ENCODE assay signal across 7 cellular contexts in genomic region chr10:1048349-1048731, GRCh38. TPM values are rescaled to one million over a fixed set of nuclear protein-coding genes. Genes with fewer than 3 reads are reported as not detected.
DNase-seq lines count a peak whose midpoint lies in the region; ATAC-seq and TF ChIP-seq lines count a peak whose summit lies in the region.

No MANE protein-coding gene starts in this region.

- H3K9me3 ChIP-seq in IMR-90 (ENCODE audit: control insufficient read depth, insufficient read depth, low read length): no peaks in the 10 kb centered on the region
- no peaks in the 10 kb centered on the region for H3K9me3 ChIP-seq in iPS-20b (ENCODE audit: insufficient read depth, low read depth, low read length)
- H3K9me3 ChIP-seq in spleen: no peaks in the 10 kb centered on the region

- H3K4ac ChIP-seq in IMR-90 (ENCODE audit: low read depth, low read length): peak overlapping the region; percentile 80

- peaks cover 28 to 77% of the 10 kb centered on the region in 2 experiments for H3K79me1 ChIP-seq in IMR-90 (ENCODE audit: low read depth in 1 of 2, low read length in 2 of 2)

- peak overlapping the region in 1 of 2 experiments; percentile 20; a peak in 1 of 4 replicates for H4K8ac ChIP-seq in IMR-90 (ENCODE audit: low read depth in 2 of 2, low read length in 2 of 2)

- peak overlapping the region; percentile 97 for H2AK9ac ChIP-seq in IMR-90 (replicated peaks; ENCODE audit: low read depth, low read length, poor library complexity)

- in situ Hi-C loops in IMR-90 (cut with MboI; ENCODE audit: low sequenced_read_pairs): no loop called here
- in situ Hi-C loops in astrocyte of the spinal cord (cut with HindIII; ENCODE audit: low sequenced_read_pairs): no loop called here

- ATAC-seq in GM19395 (IDR thresholded peaks at IDR 0.05; ENCODE audit: unreplicated experiment): peak; percentile 12
- ATAC-seq in IMR-90 (ENCODE audit: low read depth): peak; percentile 16

- H2BK20ac ChIP-seq in IMR-90 (ENCODE audit: low read depth, low read length): no peak overlapping the region

- 0 out of 2 replicates have a peak overlapping the region, but pooled peaks have one; percentile 36 for H3K56ac ChIP-seq in IMR-90 (ENCODE audit: extremely low read depth, insufficient read depth, low read length)

- H3K4me3 ChIP-seq in IMR-90 (ENCODE audit: insufficient read depth, low read depth, low read length) (peak overlapping the region; percentile 50), astrocyte of the spinal cord (ENCODE audit: low read depth, low read length) (peak overlapping the region; percentile 80), iPS-20b (ENCODE audit: low read length) (peak overlapping the region; percentile 94), spleen (peak overlapping the region; percentile 54 to 91 (median 68))

- DNase-seq in IMR-90 (peak; percentile 57), astrocyte of the spinal cord (ENCODE audit: low read depth, low spot score) (no peak), spleen (peak; percentile 92), GM19238 (ENCODE audit: insufficient read length, low spot score) (no peak), AML-193 (lab: John Stamatoyannopoulos, UW) (no peak)

- TSS peak; percentile 23 for BruUV-seq in IMR-90 (replicated peaks; lab: Mats Ljungman, UMichigan)

- 1% methylated on average over 24 of the region's 37 CpGs; no CpG with 5 or more reads in 1 of the 2 experiments for WGBS in IMR-90 (ENCODE audit: extremely low coverage in 2 of 2, insufficient read length in 1 of 2), 2 experiments
- WGBS in spleen, 5 donors: 0 to 1% (median 0%) methylated on average over 36 to 37 of the region's 37 CpGs

- H4K20me1 ChIP-seq in IMR-90 (ENCODE audit: insufficient read depth, low read length): peaks cover 34% of the 10 kb centered on the region

- peaks cover 10% of the 10 kb centered on the region; the same call in 1 of the 2 replicates for H3K9me1 ChIP-seq in IMR-90 (ENCODE audit: insufficient read depth, low read length)

- peak overlapping the region; percentile 99 for H2AFZ ChIP-seq in IMR-90 (replicated peaks; ENCODE audit: low read length, poor library complexity)

- H2BK15ac ChIP-seq in IMR-90 (ENCODE audit: low read depth, low read length): no peak overlapping the region

- H3K36me3 ChIP-seq in IMR-90 (ENCODE audit: control insufficient read depth, insufficient read depth, low read length): peaks cover 4% of the 10 kb centered on the region
- peaks cover 52% of the 10 kb centered on the region for H3K36me3 ChIP-seq in iPS-20b (ENCODE audit: insufficient read depth, low read depth, low read length)
- H3K36me3 ChIP-seq in spleen: peaks cover 0 to 30% (median 15%) of the 10 kb centered on the region in 6 donors

- peaks cover 5% of the 10 kb centered on the region for H3K4me1 ChIP-seq in IMR-90 (ENCODE audit: control insufficient read depth, insufficient read depth, low read length)
- peaks cover 3% of the 10 kb centered on the region; the same call in 1 of the 2 replicates for H3K4me1 ChIP-seq in iPS-20b (ENCODE audit: insufficient read depth, low read length)
- H3K4me1 ChIP-seq in spleen: peaks cover 37 to 79% (median 64%) of the 10 kb centered on the region in 6 donors

- H3K18ac ChIP-seq in IMR-90 (ENCODE audit: low read depth, low read length): no peak overlapping the region

- H2AK5ac ChIP-seq in IMR-90 (ENCODE audit: low read depth, low read length): peak overlapping the region; percentile 42; the same call in 1 of the 2 replicates

- TF ChIP-seq RAD21 in IMR-90 (IDR thresholded peaks at IDR 0.05; ENCODE audit: low read length): no peak

- H3K27ac ChIP-seq in IMR-90 (ENCODE audit: insufficient read depth, low read length) (peak overlapping the region; percentile 22), iPS-20b (ENCODE audit: low read length) (no peak overlapping the region), spleen (peak overlapping the region; percentile 97 to 100 (median 98))

- peak overlapping the region; percentile 64 for H3K9ac ChIP-seq in IMR-90 (ENCODE audit: low read depth, low read length)
- H3K9ac ChIP-seq in iPS-20b (ENCODE audit: low read depth, low read length): peak overlapping the region; percentile 87

- CTCF ChIA-PET in IMR-90 (lab: Yijun Ruan, JAX): no interaction called here

- no peak overlapping the region for H4K91ac ChIP-seq in IMR-90 (ENCODE audit: insufficient read depth, low read depth, low read length)

- no peaks in the 10 kb centered on the region for H3K27me3 ChIP-seq in IMR-90 (ENCODE audit: control insufficient read depth, insufficient read depth, low read length)
- no peaks in the 10 kb centered on the region for H3K27me3 ChIP-seq in iPS-20b (ENCODE audit: insufficient read depth, low read length)
- no peaks in the 10 kb centered on the region for H3K27me3 ChIP-seq in spleen (replicated peaks in 1 of 7)

- TF ChIP-seq POLR2A in IMR-90 (IDR thresholded peaks at IDR 0.05; ENCODE audit: low read depth, low read length): no peak
- no peak for TF ChIP-seq POLR2A in spleen (IDR thresholded peaks at IDR 0.05)

- H4K5ac ChIP-seq in IMR-90 (ENCODE audit: low read depth, low read length): no peak overlapping the region

- dilution Hi-C loops in IMR-90 (cut with HindIII; ENCODE audit: low sequenced_read_pairs, unreplicated experiment): no loop called here

- TF ChIP-seq CTCF in IMR-90 (conservative IDR thresholded peaks at IDR 0.05; ENCODE audit: low read depth, low read length): no peak
- no peak for TF ChIP-seq CTCF in astrocyte of the spinal cord (IDR thresholded peaks at IDR 0.05; ENCODE audit: low read depth, low read length)
- TF ChIP-seq CTCF in spleen (IDR thresholded peaks at IDR 0.05 in 8 of 11, conservative IDR thresholded peaks at IDR 0.05 in 3 of 11): no peak

- peak overlapping the region; percentile 99 for H3K23ac ChIP-seq in IMR-90 (ENCODE audit: low read depth, low read length)

- POLR2A ChIA-PET in IMR-90 (lab: Charles Lee; ENCODE audit: unreplicated experiment): interaction anchor here (0.5 kb wide), 1 partner anchor 115 kb away, joined by 3 read pairs; no protein-coding TSS in a partner anchor

- H2BK5ac ChIP-seq in IMR-90 (ENCODE audit: low read depth, low read length, poor library complexity, severe bottlenecking): peak overlapping the region; percentile 27

- intact Hi-C loops in IMR-90 (cut with micrococcal nuclease): no loop called here
- intact Hi-C loops in spleen (cut with DNase I; ENCODE audit: low total_unique reads): no loop called here

- H2BK120ac ChIP-seq in IMR-90 (ENCODE audit: low read depth, low read length): 0 out of 2 replicates have a peak overlapping the region, but pooled peaks have one; percentile 6

- peak overlapping the region; percentile 88; the same call in 1 of the 2 replicates for H3K14ac ChIP-seq in IMR-90 (replicated peaks; ENCODE audit: low read depth, low read length)

- H3K4me2 ChIP-seq in IMR-90 (ENCODE audit: low read depth, low read length): peak overlapping the region; percentile 95

TF ChIP-seq in IMR-90, 13 proteins besides CTCF, POLR2A, EP300 and RAD21:
- TF ChIP-seq ELK1 (IDR thresholded peaks at IDR 0.05; ENCODE audit: borderline replicate concordance, low read depth, low read length) (no peak), USF2 (IDR thresholded peaks at IDR 0.05; ENCODE audit: low read depth, low read length) (0 out of 2 replicates have a peak, but pooled peaks have one; percentile 22), BHLHE40 (IDR thresholded peaks at IDR 0.05; ENCODE audit: low read depth, low read length) (peak; percentile 67), MAZ (IDR thresholded peaks at IDR 0.05; ENCODE audit: borderline replicate concordance, low read depth, low read length) (no peak), MXI1 (IDR thresholded peaks at IDR 0.05; ENCODE audit: borderline replicate concordance, low read depth, low read length) (peak; percentile 49; the same call in 1 of the 2 replicates), CHD1 (IDR thresholded peaks at IDR 0.05; ENCODE audit: low read depth, low read length) (no peak; the same call in 1 of the 2 replicates), SMC3 (IDR thresholded peaks at IDR 0.05; ENCODE audit: low read depth, low read length) (no peak), NFE2L2 (IDR thresholded peaks at IDR 0.05; ENCODE audit: low read depth, low read length) (no peak)

RNA-seq across cellular contexts. Expression of gene IDI1, which starts 0.6 kb away (rescaled TPM):
- total RNA-seq in IMR-90 (2012; rRNA removed) (27.4 and 45.8 TPM in 2 replicates), spleen (100 to 1,000 TPM in 1 of 7 donors, 10 to 100 TPM in 6; 43.9 to 136 (median 62.6) TPM)
- polyA plus RNA-seq in IMR-90 (2012; rRNA removed) (23.9 and 27.3 TPM in 2 replicates), spleen (10 to 100 TPM; 47.9 to 75.3 (median 68.5) TPM)
- 4.1 and 6.3 TPM in 2 replicates for polyA plus RNA-seq in IMR-90 (2012; cell fraction: cytosol; rRNA removed)
- 13.7 and 128 TPM in 2 replicates for polyA plus RNA-seq in IMR-90 (2012; cell fraction: nucleus; rRNA removed; ENCODE audit: low replicate concordance)

RNA-seq across cellular contexts. Expression of gene WDR37, which starts 7.8 kb away (rescaled TPM):
- total RNA-seq in IMR-90 (2012; rRNA removed): 12.7 and 16.4 TPM in 2 replicates
- polyA plus RNA-seq in IMR-90 (2012; rRNA removed): 14.0 and 14.5 TPM in 2 replicates
- polyA plus RNA-seq in IMR-90 (2012; cell fraction: cytosol; rRNA removed): 9.0 and 12.3 TPM in 2 replicates
- 26.3 and 32.3 TPM in 2 replicates for polyA plus RNA-seq in IMR-90 (2012; cell fraction: nucleus; rRNA removed; ENCODE audit: low replicate concordance)
- total RNA-seq in spleen: 10 to 100 TPM; 29.2 to 60.6 (median 40.4) TPM
- polyA plus RNA-seq in spleen: 10 to 100 TPM in 2 of 3 donors, 1 to 10 TPM in 1; 8.4 to 13.7 (median 10.8) TPM

RNA-seq across cellular contexts. Expression of gene IDI2, which starts 22.7 kb away (rescaled TPM):
- total RNA-seq in IMR-90 (2012; rRNA removed): not detected in 2 replicates
- not detected in 2 replicates for polyA plus RNA-seq in IMR-90 (2012; rRNA removed)
- not detected in 2 replicates for polyA plus RNA-seq in IMR-90 (2012; cell fraction: cytosol; rRNA removed)
- not detected in 2 replicates for polyA plus RNA-seq in IMR-90 (2012; cell fraction: nucleus; rRNA removed; ENCODE audit: low replicate concordance)
- total RNA-seq in spleen: not detected
- under 1 TPM in 2 of 3 donors, not detected in 1; 0.06 to 0.09 TPM for polyA plus RNA-seq in spleen

Comparison
In these comparisons a context has a peak if more than half of its experiments do, and no peak if none do; other contexts are left out.
1. DNase-seq: peak in IMR-90 (single experiment) and spleen (single experiment); none in astrocyte of the spinal cord (single experiment), GM19238 (single experiment) and AML-193 (0 of 2).
2. Peak in every context shown above with its lines, with median percentiles within 50 percentile points of each other: H3K4me3 ChIP-seq.